21 cellular contexts compared by ENCODE assay signal in the genomic region with DNA sequence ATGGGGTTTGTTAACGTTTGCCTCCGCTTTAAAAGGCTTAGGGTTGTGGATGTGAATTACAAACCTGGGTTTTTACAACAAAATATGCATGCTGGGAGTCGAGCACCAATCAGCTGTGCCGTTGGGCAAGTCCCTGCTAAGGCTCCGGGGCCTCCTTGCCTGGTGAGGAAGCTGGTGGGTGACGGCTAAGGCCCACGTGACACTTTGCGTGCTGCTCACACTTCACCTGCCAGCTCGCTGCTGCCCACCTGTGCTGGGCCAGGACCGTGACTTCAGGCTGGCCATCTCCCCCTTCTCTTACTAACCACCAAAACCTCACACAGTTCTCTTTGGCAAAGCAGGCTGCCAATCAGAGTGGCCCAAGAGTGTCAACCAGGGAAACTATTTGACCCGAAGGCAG.
DNase-seq lines count a peak whose midpoint lies in the region; ATAC-seq and TF ChIP-seq lines count a peak whose summit lies in the region.
"Had no signal": no experiment of that assay in that cellular context is flagged by ENCODE, and none has a peak within 500 bp of the region (broad histone marks: within the 10 kb centered on the region; RNA-seq: fewer than 3 reads in every experiment).

No MANE protein-coding gene starts in this region.

- H3K9ac ChIP-seq in muscle layer of colon (ENCODE audit: low read length), result no peak overlapping the region
- H3K9ac ChIP-seq: parathyroid adenoma had no signal

- H3K9me3 Mint-ChIP-seq in CD4-positive, alpha-beta T cell, result no peaks in the 10 kb centered on the region
- H3K9me3 Mint-ChIP-seq in WTC11, result no peaks in the 10 kb centered on the region
- H3K9me3 Mint-ChIP-seq: activated B cell treated with CpG ODN at 0.5 μM for 24 hours; memory B cell; naive B cell; stimulated activated effector memory CD8-positive, alpha-beta T cell treated with anti-CD3 and anti-CD28 coated beads, Interleukin-12 subunit alpha, Interleukin-12 subunit beta, amount 100 ng/mL, for 72 hours had no signal

- H3K4me1 ChIP-seq in A673 (ENCODE audit: insufficient read depth, low read length, poor library complexity, severe bottlenecking), result peaks cover 36% of the 10 kb centered on the region
- peaks cover 34% of the 10 kb centered on the region for H3K4me1 ChIP-seq in muscle layer of colon (ENCODE audit: insufficient read depth, low read length)
- H3K4me1 ChIP-seq: parathyroid adenoma had no signal

- DNase-seq in A673 (ENCODE audit: low spot score) (no peak), WTC11 (ENCODE audit: low spot score) (no peak)
- DNase-seq in CD4-positive, alpha-beta T cell, result no peak
- no peak for DNase-seq in effector CD8-positive, alpha-beta T cell (lab: John Stamatoyannopoulos, UW)
- DNase-seq: activated B cell treated with CpG ODN at 0.5 μM for 24 hours, amniotic stem cell, cerebellar nuclear complex, kidney glomerular epithelial cell, naive B cell, NCI-H1092, NCI-H2107, NCI-H510A had no signal

- POLR2A ChIA-PET in A673 (lab: Charles Lee; ENCODE audit: low non-redundant PET) (no interaction called here), WTC11 (lab: Charles Lee) (no interaction called here)
- POLR2A ChIA-PET in CD4-positive, alpha-beta T cell (lab: Charles Lee), result no interaction called here

- H3K27ac Mint-ChIP-seq in CD4-positive, alpha-beta T cell, result peak overlapping the region; percentile 83
- no peak overlapping the region for H3K27ac Mint-ChIP-seq in WTC11
- H3K27ac Mint-ChIP-seq: activated B cell treated with CpG ODN at 0.5 μM for 24 hours; memory B cell; naive B cell; stimulated activated effector memory CD8-positive, alpha-beta T cell treated with anti-CD3 and anti-CD28 coated beads, Interleukin-12 subunit alpha, Interleukin-12 subunit beta, amount 100 ng/mL, for 72 hours had no signal

- H3K36me3 Mint-ChIP-seq in CD4-positive, alpha-beta T cell (ENCODE audit: low read depth), result peaks cover 25% of the 10 kb centered on the region
- H3K36me3 Mint-ChIP-seq in WTC11, result no peaks in the 10 kb centered on the region; the same call in 1 of the 2 replicates
- H3K36me3 Mint-ChIP-seq: memory B cell, naive B cell had no signal

- no TSS peak for BruUV-seq in A673 (replicated peaks; lab: Mats Ljungman, UMichigan)

- intact Hi-C loops in A673 (cut with micrococcal nuclease; ENCODE audit: unreplicated experiment), result loop anchor here (5.0 kb wide), 1 partner anchor 226 kb away; no protein-coding TSS in a partner anchor
- intact Hi-C loops in CD4-positive, alpha-beta T cell (cut with DNase I, micrococcal nuclease), result no loop called here

- CTCF ChIA-PET in A673 (lab: Charles Lee) (interaction anchor here (0.7 to 1.6 kb wide), 6 partner anchors 20 to 227 kb away, joined by 3 to 34 read pairs (median 4); no protein-coding TSS in a partner anchor), WTC11 (lab: Charles Lee) (interaction anchor here (0.6 to 3.2 kb wide), 38 partner anchors 9 to 566 kb away, joined by 3 to 78 read pairs (median 4); no protein-coding TSS in a partner anchor)
- CTCF ChIA-PET in CD4-positive, alpha-beta T cell (lab: Charles Lee), result interaction anchor here (0.9 to 1.5 kb wide), 6 partner anchors 10 to 177 kb away, joined by 3 to 13 read pairs (median 4); no protein-coding TSS in a partner anchor

- peaks cover 9% of the 10 kb centered on the region for H3K36me3 ChIP-seq in A673 (ENCODE audit: insufficient read depth, low read length, poor library complexity, severe bottlenecking)
- H3K36me3 ChIP-seq in muscle layer of colon (ENCODE audit: insufficient read depth, low read length), result peaks cover 12% of the 10 kb centered on the region

- H3K27me3 ChIP-seq in A673 (replicated peaks; ENCODE audit: insufficient read depth, low read depth, low read length, poor library complexity), result no peaks in the 10 kb centered on the region
- H3K27me3 ChIP-seq in CD4-positive, alpha-beta T cell (ENCODE audit: control insufficient read depth, insufficient read depth, low read length), result no peaks in the 10 kb centered on the region
- no peaks in the 10 kb centered on the region for H3K27me3 ChIP-seq in muscle layer of colon (ENCODE audit: control insufficient read depth in 1 of 2, insufficient read depth in 2 of 2, low read length in 2 of 2)
- H3K27me3 ChIP-seq: esophagus muscularis mucosa, gastroesophageal sphincter, sigmoid colon had no signal

- H3K9me3 ChIP-seq in A673 (ENCODE audit: low read depth, low read length, poor library complexity, severe bottlenecking) (no peaks in the 10 kb centered on the region), muscle layer of colon (ENCODE audit: low read length) (no peaks in the 10 kb centered on the region)
- no peaks in the 10 kb centered on the region for H3K9me3 ChIP-seq in CD4-positive, alpha-beta T cell (ENCODE audit: control insufficient read depth, low read length)
- H3K9me3 ChIP-seq: esophagus muscularis mucosa, gastroesophageal sphincter, sigmoid colon had no signal

- no peak for ATAC-seq in CD4-positive, alpha-beta T cell (ENCODE audit: poor library complexity)
- ATAC-seq in WTC11, result peak; percentile 31
- ATAC-seq in HG02610 (IDR thresholded peaks at IDR 0.05; ENCODE audit: unreplicated experiment), result no peak
- no peak for ATAC-seq in HG03025 (IDR thresholded peaks at IDR 0.05; ENCODE audit: low FRiP score, unreplicated experiment)

- H3K4me1 Mint-ChIP-seq in CD4-positive, alpha-beta T cell (ENCODE audit: low read depth), result peaks cover 32% of the 10 kb centered on the region
- H3K4me1 Mint-ChIP-seq in WTC11, result no peaks in the 10 kb centered on the region
- H3K4me1 Mint-ChIP-seq: naive B cell had no signal

- no peaks in the 10 kb centered on the region for H3K27me3 Mint-ChIP-seq in CD4-positive, alpha-beta T cell
- H3K27me3 Mint-ChIP-seq in WTC11 (ENCODE audit: low read depth), result no peaks in the 10 kb centered on the region

- H3K4me3 ChIP-seq in A673 (ENCODE audit: low read depth, low read length, poor library complexity, severe bottlenecking), result no peak overlapping the region
- H3K4me3 ChIP-seq in muscle layer of colon (ENCODE audit: low read depth in 1 of 2, low read length in 2 of 2), result no peak overlapping the region
- H3K4me3 ChIP-seq: esophagus muscularis mucosa, gastroesophageal sphincter, sigmoid colon had no signal

- TF ChIP-seq CTCF in A673 (conservative IDR thresholded peaks at IDR 0.05; ENCODE audit: low read depth, low read length) (no peak), WTC11 (IDR thresholded peaks at IDR 0.05) (no peak)
- no peak for TF ChIP-seq CTCF in CD4-positive, alpha-beta T cell (IDR thresholded peaks at IDR 0.05)

- H3K4me3 Mint-ChIP-seq in CD4-positive, alpha-beta T cell, result peak overlapping the region; percentile 56
- H3K4me3 Mint-ChIP-seq in WTC11, result no peak overlapping the region
- H3K4me3 Mint-ChIP-seq: activated B cell treated with CpG ODN at 0.5 μM for 24 hours; memory B cell; naive B cell; stimulated activated effector memory CD8-positive, alpha-beta T cell treated with anti-CD3 and anti-CD28 coated beads, Interleukin-12 subunit alpha, Interleukin-12 subunit beta, amount 100 ng/mL, for 72 hours had no signal

- H3K27ac ChIP-seq in A673 (ENCODE audit: low read depth, low read length, poor library complexity, severe bottlenecking) (peak overlapping the region; percentile 10), muscle layer of colon (ENCODE audit: low read depth, low read length) (peak overlapping the region; percentile 13)
- H3K27ac ChIP-seq in CD4-positive, alpha-beta T cell (ENCODE audit: low read depth, low read length), result no peak overlapping the region
- H3K27ac ChIP-seq: parathyroid adenoma had no signal

TF ChIP-seq in WTC11, 78 proteins besides CTCF, POLR2A, EP300 and RAD21:
- no peak for TF ChIP-seq IRF2 (CRISPR knock-in tag; IDR thresholded peaks at IDR 0.05; ENCODE audit: borderline replicate concordance, low read depth)
- TF ChIP-seq CBFB (CRISPR knock-in tag; IDR thresholded peaks at IDR 0.05; ENCODE audit: low read depth), result no peak
- TF ChIP-seq EMX1 (CRISPR knock-in tag; IDR thresholded peaks at IDR 0.05), result no peak
- no peak for TF ChIP-seq ZNF219 (CRISPR knock-in tag; IDR thresholded peaks at IDR 0.05; ENCODE audit: borderline replicate concordance)
- TF ChIP-seq NFYB (CRISPR knock-in tag; conservative IDR thresholded peaks at IDR 0.05; ENCODE audit: low read depth), result no peak
- no peak for TF ChIP-seq TEAD4 (CRISPR knock-in tag; IDR thresholded peaks at IDR 0.05)
- TF ChIP-seq ESRRA (CRISPR knock-in tag; IDR thresholded peaks at IDR 0.05; ENCODE audit: borderline replicate concordance), result no peak
- TF ChIP-seq TEAD1 (CRISPR knock-in tag; IDR thresholded peaks at IDR 0.05), result no peak
